ENCODE assay signal across 1 cellular context in genomic region chr6:113318553-113318952, GRCh38.
TF ChIP-seq lines count a peak whose summit lies in the region.

No MANE protein-coding gene starts in this region.

TF ChIP-seq in H1, 55 proteins besides CTCF, POLR2A, EP300 and RAD21 (continued from another document):
- TF ChIP-seq YY1 (IDR thresholded peaks at IDR 0.05; ENCODE audit: low read depth, low read length) (no peak), RNF2 (IDR thresholded peaks at IDR 0.05; ENCODE audit: borderline replicate concordance, low read depth, low read length, missing control alignments, poor library complexity, severe bottlenecking) (no peak), RFX5 (IDR thresholded peaks at IDR 0.05; ENCODE audit: borderline replicate concordance, low read depth, low read length) (no peak), CBX5 (IDR thresholded peaks at IDR 0.05; ENCODE audit: low read depth, low read length) (no peak), BCL11A (IDR thresholded peaks at IDR 0.05; ENCODE audit: low read depth in 2 of 2, low read length in 2 of 2) (no peak), EGR1 (IDR thresholded peaks at IDR 0.05; ENCODE audit: borderline replicate concordance, low read depth, low read length) (no peak), RXRA (IDR thresholded peaks at IDR 0.05; ENCODE audit: insufficient read depth, low read depth, low read length) (no peak), SUZ12 (IDR thresholded peaks at IDR 0.05; ENCODE audit: low read length) (no peak), SP4 (IDR thresholded peaks at IDR 0.05; ENCODE audit: low read length) (no peak), TCF12 (IDR thresholded peaks at IDR 0.05; ENCODE audit: low read depth, low read length) (no peak), SP2 (IDR thresholded peaks at IDR 0.05; ENCODE audit: low read length) (no peak), KDM5A (IDR thresholded peaks at IDR 0.05; ENCODE audit: low read length) (no peak), PHF8 (conservative IDR thresholded peaks at IDR 0.05; ENCODE audit: low read depth, low read length) (no peak)
